In genomic region chr10:127614484-127614883, GRCh38 we compare ENCODE assay signal across 16 cellular contexts.
DNase-seq lines count a peak whose midpoint lies in the region; ATAC-seq and TF ChIP-seq lines count a peak whose summit lies in the region.
"Had no signal": no experiment of that assay in that cellular context is flagged by ENCODE, and none has a peak within 500 bp of the region (broad histone marks: within the 10 kb centered on the region; RNA-seq: fewer than 3 reads in every experiment).

No MANE protein-coding gene starts in this region.

- H3K9ac ChIP-seq in neural cell (ENCODE audit: low read length): no peak overlapping the region
- H3K9ac ChIP-seq: GM23248 had no signal

- CTCF ChIA-PET in WTC11 (lab: Charles Lee): interaction anchor here (1.2 to 1.5 kb wide), 2 partner anchors 35 to 371 kb away, joined by 3 to 4 read pairs; no protein-coding TSS in a partner anchor

- POLR2A ChIA-PET in WTC11 (lab: Charles Lee): no interaction called here

- peak overlapping the region; percentile 17; the same call in 1 of the 2 replicates for H3K4me3 ChIP-seq in GM23338
- no peak overlapping the region for H3K4me3 ChIP-seq in neural cell (ENCODE audit: low read length)
- H3K4me3 ChIP-seq: A549, GM12878, GM23248, HAP-1 had no signal

- H4K20me1 ChIP-seq in GM23338 (replicated peaks; ENCODE audit: insufficient read depth) (no peaks in the 10 kb centered on the region), neural cell (ENCODE audit: insufficient read depth) (no peaks in the 10 kb centered on the region)

- no peaks in the 10 kb centered on the region for H3K79me2 ChIP-seq in GM23338 (replicated peaks; ENCODE audit: insufficient read depth)
- H3K79me2 ChIP-seq in neural cell (replicated peaks; ENCODE audit: insufficient read depth, low read length): no peaks in the 10 kb centered on the region

- H3K9me3 Mint-ChIP-seq in GM23338 (no peaks in the 10 kb centered on the region), WTC11 (no peaks in the 10 kb centered on the region), nephron progenitor cell (no peaks in the 10 kb centered on the region), endothelial cell (ENCODE audit: unreplicated experiment) (no peaks in the 10 kb centered on the region)

- H3F3A ChIP-seq in GM23338 (replicated peaks; ENCODE audit: low read depth) (no peaks in the 10 kb centered on the region), neural cell (ENCODE audit: insufficient read depth, low read length, poor library complexity, severe bottlenecking) (no peaks in the 10 kb centered on the region)

- H3K36me3 Mint-ChIP-seq in GM23338 (ENCODE audit: low read depth) (no peaks in the 10 kb centered on the region), WTC11 (no peaks in the 10 kb centered on the region), nephron progenitor cell (ENCODE audit: low read depth) (no peaks in the 10 kb centered on the region), endothelial cell (ENCODE audit: low read depth, unreplicated experiment) (no peaks in the 10 kb centered on the region)
- H3K36me3 Mint-ChIP-seq: CD4-positive, alpha-beta memory T cell had no signal

- no peaks in the 10 kb centered on the region for H3K36me3 ChIP-seq in GM23338 (ENCODE audit: insufficient read depth)
- H3K36me3 ChIP-seq in neural cell (ENCODE audit: insufficient read depth, low read length): no peaks in the 10 kb centered on the region
- H3K36me3 ChIP-seq: BE2C, HAP-1 had no signal

- H3K4me1 ChIP-seq in GM23338 (ENCODE audit: insufficient read depth): peaks cover 9% of the 10 kb centered on the region
- H3K4me1 ChIP-seq: A549, BE2C, HAP-1 had no signal

- no peak overlapping the region for H3K27ac ChIP-seq in GM23338 (ENCODE audit: low read depth)
- H3K27ac ChIP-seq in neural cell (ENCODE audit: low read length): no peak overlapping the region
- H3K27ac ChIP-seq: A549, C4-2B, GM23248 had no signal

- H3K27me3 ChIP-seq in GM23338 (ENCODE audit: insufficient read depth) (no peaks in the 10 kb centered on the region), neural cell (ENCODE audit: insufficient read depth, low read depth, low read length) (no peaks in the 10 kb centered on the region)
- H3K27me3 ChIP-seq: BE2C had no signal

- H3K4me1 Mint-ChIP-seq in GM23338 (peaks cover 7% of the 10 kb centered on the region), WTC11 (peaks cover 10% of the 10 kb centered on the region), nephron progenitor cell (no peaks in the 10 kb centered on the region), endothelial cell (ENCODE audit: unreplicated experiment) (no peaks in the 10 kb centered on the region)
- H3K4me1 Mint-ChIP-seq: CD4-positive, alpha-beta memory T cell had no signal

- H3K27ac Mint-ChIP-seq in GM23338 (0 out of 2 replicates have a peak overlapping the region, but pooled peaks have one; percentile 15), WTC11 (no peak overlapping the region), nephron progenitor cell (no peak overlapping the region), endothelial cell (ENCODE audit: unreplicated experiment) (no peak overlapping the region)
- H3K27ac Mint-ChIP-seq: CD4-positive, alpha-beta memory T cell had no signal

- no peaks in the 10 kb centered on the region for H3K9me2 ChIP-seq in GM23338 (ENCODE audit: insufficient read depth)
- H3K9me2 ChIP-seq in neural cell (ENCODE audit: insufficient read depth, low read length): no peaks in the 10 kb centered on the region

- H3K4me3 Mint-ChIP-seq in GM23338 (no peak overlapping the region), WTC11 (peak overlapping the region; percentile 2; the same call in 1 of the 2 replicates), nephron progenitor cell (no peak overlapping the region), endothelial cell (ENCODE audit: unreplicated experiment) (no peak overlapping the region)
- H3K4me3 Mint-ChIP-seq: CD4-positive, alpha-beta memory T cell had no signal

- no peak for TF ChIP-seq RAD21 in neural cell (conservative IDR thresholded peaks at IDR 0.05)

- H3K4me2 ChIP-seq in GM23338 (peak overlapping the region; percentile 67), neural cell (ENCODE audit: low read length) (no peak overlapping the region)
- H3K4me2 ChIP-seq: A549 had no signal

- ATAC-seq in GM23338 (peak; percentile 26), WTC11 (peak; percentile 41)
- ATAC-seq: A549, GM12878, HepG2 had no signal

- H3K27me3 Mint-ChIP-seq in GM23338 (ENCODE audit: insufficient read depth, low read depth, poor library complexity) (peaks cover 2% of the 10 kb centered on the region), WTC11 (ENCODE audit: low read depth) (no peaks in the 10 kb centered on the region), nephron progenitor cell (ENCODE audit: low read depth, poor library complexity) (peaks cover 7% of the 10 kb centered on the region), endothelial cell (ENCODE audit: unreplicated experiment) (no peaks in the 10 kb centered on the region)
- H3K27me3 Mint-ChIP-seq: CD4-positive, alpha-beta memory T cell had no signal

- TF ChIP-seq CTCF in GM23338 (conservative IDR thresholded peaks at IDR 0.05; ENCODE audit: low read depth in 2 of 2): no peak
- TF ChIP-seq CTCF in WTC11 (IDR thresholded peaks at IDR 0.05): no peak
- no peak for TF ChIP-seq CTCF in neural cell (IDR thresholded peaks at IDR 0.05; ENCODE audit: poor library complexity, severe bottlenecking)
- TF ChIP-seq CTCF in nephron progenitor cell (IDR thresholded peaks at IDR 0.05): no peak
- TF ChIP-seq CTCF in endothelial cell (IDR thresholded peaks at IDR 0.05; ENCODE audit: unreplicated experiment): no peak

- H3K9me3 ChIP-seq in neural cell (ENCODE audit: low read length): no peaks in the 10 kb centered on the region
- H3K9me3 ChIP-seq: A549, BE2C, HAP-1 had no signal

- peak; percentile 96 for TF ChIP-seq EP300 in neural cell (conservative IDR thresholded peaks at IDR 0.05; ENCODE audit: poor library complexity, severe bottlenecking)

- peak overlapping the region; percentile 54 for H2AFZ ChIP-seq in GM23338
- H2AFZ ChIP-seq in neural cell (ENCODE audit: low read depth, low read length): no peak overlapping the region
- H2AFZ ChIP-seq: GM23248 had no signal

- DNase-seq in GM23338 (ENCODE audit: low spot score) (no peak), NCI-H1105 (lab: John Stamatoyannopoulos, UW) (peak; percentile 27), WTC11 (ENCODE audit: low spot score) (no peak), nephron progenitor cell (no peak), 8988T (no peak), endothelial cell (ENCODE audit: low spot score) (no peak)
- DNase-seq: BE2C; CD4-positive, alpha-beta memory T cell; DMS79; GM23248 had no signal

TF ChIP-seq in GM23338, 12 proteins besides CTCF, POLR2A, EP300 and RAD21 (continues in another document):
- TF ChIP-seq ZNF331 (CRISPR knock-in tag; IDR thresholded peaks at IDR 0.05; ENCODE audit: low read depth) (no peak), NANOG (IDR thresholded peaks at IDR 0.05; ENCODE audit: borderline replicate concordance) (no peak)

TF ChIP-seq in WTC11, 78 proteins besides CTCF, POLR2A, EP300 and RAD21 (continues in another document):
- TF ChIP-seq MAX (CRISPR knock-in tag; IDR thresholded peaks at IDR 0.05): no peak

TF ChIP-seq in neural cell, 6 proteins besides CTCF, POLR2A, EP300 and RAD21:
- no peak for TF ChIP-seq EZH2 (IDR thresholded peaks at IDR 0.05; ENCODE audit: borderline replicate concordance, insufficient read depth, low read length, poor library complexity, severe bottlenecking)
- TF ChIP-seq POLR2AphosphoS5 (IDR thresholded peaks at IDR 0.05): peak; percentile 69
